ENCODE assay signal across 22 cellular contexts in genomic region chr21:44579833-44580144, GRCh38. TPM values are rescaled to one million over a fixed set of nuclear protein-coding genes. Genes with fewer than 3 reads are reported as not detected.
"Had no signal": no experiment of that assay in that cellular context is flagged by ENCODE, and none has a peak within 500 bp of the region (broad histone marks: within the 10 kb centered on the region; RNA-seq: fewer than 3 reads in every experiment).

No MANE protein-coding gene starts in this region.

- H3K4me3 ChIP-seq: hepatocyte, right lobe of liver, skin epidermis, testis had no signal

- H3K27ac Mint-ChIP-seq: activated naive CD4-positive, alpha-beta T cell treated with anti-CD3 and anti-CD28 coated beads for 36 hours; activated T-cell treated with anti-CD3 and anti-CD28 coated beads, Interleukin-2, amount 50 U/mL, for 72 hours; natural killer cell treated with Interleukin-12 subunit alpha and Interleukin-12 subunit beta and Interleukin-15 and Interleukin-18, amount 100 ng/mL, for 72 hours; stimulated activated memory B cell treated with anti-CD40 and anti-IgM and Interleukin-4, amounts not matched to agents 10 μg/mL and 1 μg/mL and 100 μg/mL, for 72 hours; type B pancreatic cell had no signal

- H3K36me3 ChIP-seq: right lobe of liver had no signal

- ATAC-seq: activated T-cell treated with anti-CD3 and anti-CD28 coated beads, Interleukin-2, amount 50 U/mL, for 72 hours; foreskin keratinocyte; natural killer cell treated with Interleukin-12 subunit alpha and Interleukin-12 subunit beta and Interleukin-15 and Interleukin-18, amount 100 ng/mL, for 72 hours had no signal

- FAIRE-seq: endometrium had no signal

- H3K9me3 ChIP-seq: testis had no signal

- H3K4me1 ChIP-seq: foreskin keratinocyte, right lobe of liver, testis had no signal

- H3K27ac ChIP-seq: foreskin keratinocyte, hepatocyte, right lobe of liver, skin epidermis, testis had no signal

- DNase-seq: activated CD4-positive, alpha-beta T cell treated with anti-CD3 and anti-CD28 coated beads, Interleukin-2, amount 50 U/mL, for 48 hours; activated effector memory CD4-positive, alpha-beta T cell treated with Interleukin-2 at 50 U/mL for 16 hours; activated naive CD4-positive, alpha-beta T cell treated with anti-CD3 and anti-CD28 coated beads for 36 hours; activated T-cell treated with anti-CD3 and anti-CD28 coated beads, Interleukin-2, amount 50 U/mL, for 72 hours; cortex of kidney; effector CD4-positive, alpha-beta T cell; foreskin keratinocyte; midbrain; stimulated activated CD4-positive, alpha-beta T cell treated with anti-CD3 and anti-CD28 coated beads, Interleukin-2, amount 100 ng/mL, for 24 hours; T-helper 9 cell; testis had no signal

- H3K27me3 ChIP-seq: foreskin keratinocyte, right lobe of liver, testis had no signal

- H3K9me3 Mint-ChIP-seq: type B pancreatic cell had no signal

- H3K4me3 Mint-ChIP-seq: activated naive CD4-positive, alpha-beta T cell treated with anti-CD3 and anti-CD28 coated beads for 36 hours; activated T-cell treated with anti-CD3 and anti-CD28 coated beads, Interleukin-2, amount 50 U/mL, for 72 hours; natural killer cell treated with Interleukin-12 subunit alpha and Interleukin-12 subunit beta and Interleukin-15 and Interleukin-18, amount 100 ng/mL, for 72 hours; stimulated activated memory B cell treated with anti-CD40 and anti-IgM and Interleukin-4, amounts not matched to agents 10 μg/mL and 1 μg/mL and 100 μg/mL, for 72 hours; type B pancreatic cell had no signal

- H3K36me3 Mint-ChIP-seq: type B pancreatic cell had no signal

RNA-seq across cellular contexts. Expression of gene KRTAP10-5, which starts 0.6 kb away (rescaled TPM):
- total RNA-seq: activated naive CD4-positive, alpha-beta T cell treated with anti-CD3 and anti-CD28 coated beads for 36 hours; activated T-cell treated with anti-CD3 and anti-CD28 coated beads, Interleukin-2, amount 50 U/mL, for 72 hours; cerebellum; epithelial cell of proximal tubule; foreskin keratinocyte; hepatocyte; left ventricle myocardium superior; natural killer cell treated with Interleukin-12 subunit alpha and Interleukin-12 subunit beta and Interleukin-15 and Interleukin-18, amount 100 ng/mL, for 72 hours; right lobe of liver; T-helper 1 cell treated with Interleukin-12 subunit alpha and Interleukin-12 subunit beta and Interleukin-4 antibody, amounts not matched to agents 30 ng/mL and 1 ng/mL, for 36 hours; testis had no signal
- polyA plus RNA-seq: foreskin keratinocyte, hepatocyte had no signal

RNA-seq across cellular contexts. Expression of gene KRTAP10-4, which starts 6.3 kb away (rescaled TPM):
- total RNA-seq: activated naive CD4-positive, alpha-beta T cell treated with anti-CD3 and anti-CD28 coated beads for 36 hours; activated T-cell treated with anti-CD3 and anti-CD28 coated beads, Interleukin-2, amount 50 U/mL, for 72 hours; cerebellum; epithelial cell of proximal tubule; foreskin keratinocyte; hepatocyte; left ventricle myocardium superior; natural killer cell treated with Interleukin-12 subunit alpha and Interleukin-12 subunit beta and Interleukin-15 and Interleukin-18, amount 100 ng/mL, for 72 hours; right lobe of liver; T-helper 1 cell treated with Interleukin-12 subunit alpha and Interleukin-12 subunit beta and Interleukin-4 antibody, amounts not matched to agents 30 ng/mL and 1 ng/mL, for 36 hours had no signal
- polyA plus RNA-seq: foreskin keratinocyte, hepatocyte had no signal

RNA-seq across cellular contexts. Expression of gene KRTAP10-6, which starts 12.5 kb away (rescaled TPM):
- total RNA-seq: activated naive CD4-positive, alpha-beta T cell treated with anti-CD3 and anti-CD28 coated beads for 36 hours; activated T-cell treated with anti-CD3 and anti-CD28 coated beads, Interleukin-2, amount 50 U/mL, for 72 hours; cerebellum; epithelial cell of proximal tubule; foreskin keratinocyte; hepatocyte; left ventricle myocardium superior; natural killer cell treated with Interleukin-12 subunit alpha and Interleukin-12 subunit beta and Interleukin-15 and Interleukin-18, amount 100 ng/mL, for 72 hours; right lobe of liver; T-helper 1 cell treated with Interleukin-12 subunit alpha and Interleukin-12 subunit beta and Interleukin-4 antibody, amounts not matched to agents 30 ng/mL and 1 ng/mL, for 36 hours; testis had no signal
- polyA plus RNA-seq: foreskin keratinocyte, hepatocyte had no signal

RNA-seq across cellular contexts. Expression of gene KRTAP10-7, which starts 20.6 kb away (rescaled TPM):
- total RNA-seq: activated naive CD4-positive, alpha-beta T cell treated with anti-CD3 and anti-CD28 coated beads for 36 hours; activated T-cell treated with anti-CD3 and anti-CD28 coated beads, Interleukin-2, amount 50 U/mL, for 72 hours; cerebellum; epithelial cell of proximal tubule; foreskin keratinocyte; hepatocyte; left ventricle myocardium superior; natural killer cell treated with Interleukin-12 subunit alpha and Interleukin-12 subunit beta and Interleukin-15 and Interleukin-18, amount 100 ng/mL, for 72 hours; right lobe of liver; T-helper 1 cell treated with Interleukin-12 subunit alpha and Interleukin-12 subunit beta and Interleukin-4 antibody, amounts not matched to agents 30 ng/mL and 1 ng/mL, for 36 hours had no signal
- polyA plus RNA-seq: foreskin keratinocyte, hepatocyte had no signal

RNA-seq across cellular contexts. Expression of gene KRTAP10-3, which starts 21.2 kb away (rescaled TPM):
- total RNA-seq: activated naive CD4-positive, alpha-beta T cell treated with anti-CD3 and anti-CD28 coated beads for 36 hours; activated T-cell treated with anti-CD3 and anti-CD28 coated beads, Interleukin-2, amount 50 U/mL, for 72 hours; cerebellum; epithelial cell of proximal tubule; foreskin keratinocyte; hepatocyte; left ventricle myocardium superior; natural killer cell treated with Interleukin-12 subunit alpha and Interleukin-12 subunit beta and Interleukin-15 and Interleukin-18, amount 100 ng/mL, for 72 hours; right lobe of liver; T-helper 1 cell treated with Interleukin-12 subunit alpha and Interleukin-12 subunit beta and Interleukin-4 antibody, amounts not matched to agents 30 ng/mL and 1 ng/mL, for 36 hours; testis had no signal
- polyA plus RNA-seq: foreskin keratinocyte, hepatocyte had no signal
